ENCODE assay signal across 13 cellular contexts in the genomic region with DNA sequence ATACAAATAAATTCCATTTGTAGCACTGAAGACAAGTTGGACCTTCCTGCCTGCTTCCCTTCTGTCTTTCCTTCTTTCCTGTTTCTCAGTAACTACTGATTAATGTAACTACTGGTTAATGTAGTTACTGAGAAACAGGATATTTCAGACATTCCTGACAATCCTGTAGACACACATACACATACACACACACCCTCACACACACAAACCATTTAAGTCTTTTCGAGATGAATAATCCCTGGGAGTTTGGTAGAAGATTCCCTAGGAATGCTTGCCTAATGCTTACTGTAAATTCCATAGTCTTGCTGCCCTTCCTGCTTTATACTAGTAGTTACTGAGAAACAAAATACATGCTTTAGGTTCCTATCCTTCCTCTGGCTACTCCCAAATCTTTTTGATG.
DNase-seq lines count a peak whose midpoint lies in the region; ATAC-seq and TF ChIP-seq lines count a peak whose summit lies in the region.
"Had no signal": no experiment of that assay in that cellular context is flagged by ENCODE, and none has a peak within 500 bp of the region (broad histone marks: within the 10 kb centered on the region; RNA-seq: fewer than 3 reads in every experiment).

No MANE protein-coding gene starts in this region.

- DNase-seq in GM03348 (ENCODE audit: low spot score) (peak; percentile 75), WTC11 (ENCODE audit: low spot score) (no peak), fibroblast of villous mesenchyme (ENCODE audit: low read depth) (peak; percentile 87), pulmonary artery endothelial cell (ENCODE audit: low read depth, low spot score) (peak; percentile 67), NCI-H446 treated with DMSO at 0.1 percent for 48 hours (lab: John Stamatoyannopoulos, UW) (no peak), sciatic nerve (ENCODE audit: low spot score) (no peak), UCSD-AML1 (lab: John Stamatoyannopoulos, UW; ENCODE audit: unreplicated experiment) (no peak), HUDEP-2 (lab: John Stamatoyannopoulos, UW; ENCODE audit: unreplicated experiment in 76 of 76) (no peak)
- DNase-seq: activated CD8-positive, alpha-beta T cell treated with anti-CD3 and anti-CD28 coated beads for 36 hours; DND-41; NCI-H2081 had no signal

- POLR2A ChIA-PET in WTC11 (lab: Charles Lee) = no interaction called here

- intact Hi-C loops in sciatic nerve (cut with DNase I) = no loop called here

- H3K27ac Mint-ChIP-seq in WTC11 = peak overlapping the region; percentile 82
- H3K27ac Mint-ChIP-seq: activated CD8-positive, alpha-beta T cell treated with anti-CD3 and anti-CD28 coated beads for 36 hours; T-helper 1 cell treated with Interleukin-12 subunit alpha and Interleukin-12 subunit beta and Interleukin-4 antibody, amounts not matched to agents 30 μg/mL and 1 μg/mL, for 36 hours had no signal

- no peak for ATAC-seq in WTC11
- ATAC-seq in sciatic nerve = no peak
- ATAC-seq: activated CD8-positive, alpha-beta T cell treated with anti-CD3 and anti-CD28 coated beads for 36 hours had no signal

- no peak overlapping the region for H3K4me3 ChIP-seq in fibroblast of villous mesenchyme (ENCODE audit: low read depth, low read length)

- H3K36me3 Mint-ChIP-seq in WTC11 = peaks cover 31% of the 10 kb centered on the region

- TF ChIP-seq CTCF in WTC11 (IDR thresholded peaks at IDR 0.05) (no peak), fibroblast of villous mesenchyme (IDR thresholded peaks at IDR 0.05; ENCODE audit: insufficient read depth, low read depth, low read length) (no peak)

- no peaks in the 10 kb centered on the region for H3K9me3 Mint-ChIP-seq in WTC11
- H3K9me3 Mint-ChIP-seq: activated CD8-positive, alpha-beta T cell treated with anti-CD3 and anti-CD28 coated beads for 36 hours; IgD-negative memory B cell; T-helper 1 cell treated with Interleukin-12 subunit alpha and Interleukin-12 subunit beta and Interleukin-4 antibody, amounts not matched to agents 30 μg/mL and 1 μg/mL, for 36 hours had no signal

- no peak overlapping the region for H3K4me3 Mint-ChIP-seq in WTC11
- H3K4me3 Mint-ChIP-seq: activated CD8-positive, alpha-beta T cell treated with anti-CD3 and anti-CD28 coated beads for 36 hours; IgD-negative memory B cell; T-helper 1 cell treated with Interleukin-12 subunit alpha and Interleukin-12 subunit beta and Interleukin-4 antibody, amounts not matched to agents 30 μg/mL and 1 μg/mL, for 36 hours had no signal

- H3K4me1 Mint-ChIP-seq in WTC11 = no peaks in the 10 kb centered on the region

- H3K27me3 Mint-ChIP-seq in WTC11 (ENCODE audit: low read depth) = no peaks in the 10 kb centered on the region
- H3K27me3 Mint-ChIP-seq: activated CD8-positive, alpha-beta T cell treated with anti-CD3 and anti-CD28 coated beads for 36 hours; IgD-negative memory B cell had no signal

- CTCF ChIA-PET in WTC11 (lab: Charles Lee) = interaction anchor here (1.1 to 1.9 kb wide), 2 partner anchors 11 to 14 kb away, joined by 4 to 7 read pairs; no protein-coding TSS in a partner anchor

TF ChIP-seq in WTC11, 78 proteins besides CTCF, POLR2A, EP300 and RAD21:
- TF ChIP-seq OVOL2 (CRISPR knock-in tag; IDR thresholded peaks at IDR 0.05; ENCODE audit: borderline replicate concordance) = no peak
- TF ChIP-seq, protein P1, sequence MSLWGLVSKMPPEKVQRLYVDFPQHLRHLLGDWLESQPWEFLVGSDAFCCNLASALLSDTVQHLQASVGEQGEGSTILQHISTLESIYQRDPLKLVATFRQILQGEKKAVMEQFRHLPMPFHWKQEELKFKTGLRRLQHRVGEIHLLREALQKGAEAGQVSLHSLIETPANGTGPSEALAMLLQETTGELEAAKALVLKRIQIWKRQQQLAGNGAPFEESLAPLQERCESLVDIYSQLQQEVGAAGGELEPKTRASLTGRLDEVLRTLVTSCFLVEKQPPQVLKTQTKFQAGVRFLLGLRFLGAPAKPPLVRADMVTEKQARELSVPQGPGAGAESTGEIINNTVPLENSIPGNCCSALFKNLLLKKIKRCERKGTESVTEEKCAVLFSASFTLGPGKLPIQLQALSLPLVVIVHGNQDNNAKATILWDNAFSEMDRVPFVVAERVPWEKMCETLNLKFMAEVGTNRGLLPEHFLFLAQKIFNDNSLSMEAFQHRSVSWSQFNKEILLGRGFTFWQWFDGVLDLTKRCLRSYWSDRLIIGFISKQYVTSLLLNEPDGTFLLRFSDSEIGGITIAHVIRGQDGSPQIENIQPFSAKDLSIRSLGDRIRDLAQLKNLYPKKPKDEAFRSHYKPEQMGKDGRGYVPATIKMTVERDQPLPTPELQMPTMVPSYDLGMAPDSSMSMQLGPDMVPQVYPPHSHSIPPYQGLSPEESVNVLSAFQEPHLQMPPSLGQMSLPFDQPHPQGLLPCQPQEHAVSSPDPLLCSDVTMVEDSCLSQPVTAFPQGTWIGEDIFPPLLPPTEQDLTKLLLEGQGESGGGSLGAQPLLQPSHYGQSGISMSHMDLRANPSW (CRISPR knock-in tag; conservative IDR thresholded peaks at IDR 0.05; ENCODE audit: low read depth) = no peak
- TF ChIP-seq, protein P2, sequence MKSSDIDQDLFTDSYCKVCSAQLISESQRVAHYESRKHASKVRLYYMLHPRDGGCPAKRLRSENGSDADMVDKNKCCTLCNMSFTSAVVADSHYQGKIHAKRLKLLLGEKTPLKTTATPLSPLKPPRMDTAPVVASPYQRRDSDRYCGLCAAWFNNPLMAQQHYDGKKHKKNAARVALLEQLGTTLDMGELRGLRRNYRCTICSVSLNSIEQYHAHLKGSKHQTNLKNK (CRISPR knock-in tag; IDR thresholded peaks at IDR 0.05) = no peak
TF ChIP-seq in WTC11: peak in this region for 0.

Comparison
In these comparisons a context has a peak if more than half of its experiments do, and no peak if none do; other contexts are left out.
1. DNase-seq: peak in GM03348 (single experiment), fibroblast of villous mesenchyme (single experiment) and pulmonary artery endothelial cell (single experiment); none in WTC11 (single experiment), NCI-H446 treated with DMSO at 0.1 percent for 48 hours (single experiment), sciatic nerve (single experiment), UCSD-AML1 (single experiment) and HUDEP-2 (0 of 76).